Comparison of ENCODE assay signal across 1 cellular context in genomic region chr1:228911225-228911624, GRCh38.
TF ChIP-seq lines count a peak whose summit lies in the region.

No MANE protein-coding gene starts in this region.

TF ChIP-seq in H1, 55 proteins besides CTCF, POLR2A, EP300 and RAD21 (continued from another document):
- TF ChIP-seq CHD1 (IDR thresholded peaks at IDR 0.05; ENCODE audit: low read depth, low read length) = no peak
- TF ChIP-seq E2F6 (IDR thresholded peaks at IDR 0.05) = no peak
- no peak for TF ChIP-seq SIX5 (IDR thresholded peaks at IDR 0.05; ENCODE audit: low read depth, low read length)
- no peak for TF ChIP-seq PHF8 (conservative IDR thresholded peaks at IDR 0.05; ENCODE audit: low read depth, low read length)
TF ChIP-seq in H1: peak in this region for 0.
